Comparison of ENCODE assay signal across 1 cellular context in genomic region chr12:124297856-124298255, GRCh38.
TF ChIP-seq lines count a peak whose summit lies in the region.

No MANE protein-coding gene starts in this region.

TF ChIP-seq in HepG2, 621 proteins besides CTCF, POLR2A, EP300 and RAD21 (continued from another document):
- TF ChIP-seq ARID4A (CRISPR knock-in tag; IDR thresholded peaks at IDR 0.05; ENCODE audit: borderline replicate concordance) = no peak
- TF ChIP-seq HOXA7 (CRISPR knock-in tag; IDR thresholded peaks at IDR 0.05) = no peak
- TF ChIP-seq THAP8 (CRISPR knock-in tag; IDR thresholded peaks at IDR 0.05; ENCODE audit: borderline replicate concordance) = no peak
- TF ChIP-seq MTA1 (CRISPR knock-in tag; IDR thresholded peaks at IDR 0.05; ENCODE audit: borderline replicate concordance) = no peak
- TF ChIP-seq ZNF143 (CRISPR knock-in tag; IDR thresholded peaks at IDR 0.05) = no peak
- no peak for TF ChIP-seq TP53 (CRISPR knock-in tag; conservative IDR thresholded peaks at IDR 0.05)
- TF ChIP-seq MZF1 (CRISPR knock-in tag; IDR thresholded peaks at IDR 0.05; ENCODE audit: borderline replicate concordance) = no peak
- no peak for TF ChIP-seq KDM2A (CRISPR knock-in tag; IDR thresholded peaks at IDR 0.05; ENCODE audit: borderline replicate concordance, low read depth)
TF ChIP-seq in HepG2: peak in this region for 0.
